Comparison of ENCODE assay signal across 1 cellular context in the genomic region with DNA sequence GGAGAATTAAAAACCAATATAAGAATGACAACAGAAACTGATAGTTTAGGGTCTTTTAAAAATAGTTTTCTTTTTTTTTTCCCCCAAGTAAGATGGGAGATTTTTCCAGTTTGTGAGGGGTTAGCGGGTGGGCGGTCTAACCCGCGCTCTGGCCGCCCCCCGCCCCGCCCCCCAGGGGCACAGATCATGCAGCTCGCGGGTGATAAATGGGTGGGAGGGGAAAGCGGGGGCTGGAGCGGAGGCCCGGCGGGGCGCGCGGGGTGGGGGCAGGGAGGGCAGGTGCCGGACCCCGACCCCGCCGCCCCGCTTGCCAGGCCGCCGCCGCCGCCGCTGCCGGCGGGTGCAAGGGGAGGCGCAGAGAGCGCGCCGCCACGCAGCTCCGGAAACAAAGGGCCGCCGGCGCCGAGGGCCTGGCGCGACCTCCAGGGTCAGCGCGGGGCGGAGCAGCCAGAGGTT.
A peak's percentile ranks its signal among the peaks of the same experiment; 100 is the strongest.
TF ChIP-seq lines count a peak whose summit lies in the region.

No MANE protein-coding gene starts in this region.

TF ChIP-seq in HepG2, 621 proteins besides CTCF, POLR2A, EP300 and RAD21 (continued from another document and continues in another):
- TF ChIP-seq, protein P1, sequence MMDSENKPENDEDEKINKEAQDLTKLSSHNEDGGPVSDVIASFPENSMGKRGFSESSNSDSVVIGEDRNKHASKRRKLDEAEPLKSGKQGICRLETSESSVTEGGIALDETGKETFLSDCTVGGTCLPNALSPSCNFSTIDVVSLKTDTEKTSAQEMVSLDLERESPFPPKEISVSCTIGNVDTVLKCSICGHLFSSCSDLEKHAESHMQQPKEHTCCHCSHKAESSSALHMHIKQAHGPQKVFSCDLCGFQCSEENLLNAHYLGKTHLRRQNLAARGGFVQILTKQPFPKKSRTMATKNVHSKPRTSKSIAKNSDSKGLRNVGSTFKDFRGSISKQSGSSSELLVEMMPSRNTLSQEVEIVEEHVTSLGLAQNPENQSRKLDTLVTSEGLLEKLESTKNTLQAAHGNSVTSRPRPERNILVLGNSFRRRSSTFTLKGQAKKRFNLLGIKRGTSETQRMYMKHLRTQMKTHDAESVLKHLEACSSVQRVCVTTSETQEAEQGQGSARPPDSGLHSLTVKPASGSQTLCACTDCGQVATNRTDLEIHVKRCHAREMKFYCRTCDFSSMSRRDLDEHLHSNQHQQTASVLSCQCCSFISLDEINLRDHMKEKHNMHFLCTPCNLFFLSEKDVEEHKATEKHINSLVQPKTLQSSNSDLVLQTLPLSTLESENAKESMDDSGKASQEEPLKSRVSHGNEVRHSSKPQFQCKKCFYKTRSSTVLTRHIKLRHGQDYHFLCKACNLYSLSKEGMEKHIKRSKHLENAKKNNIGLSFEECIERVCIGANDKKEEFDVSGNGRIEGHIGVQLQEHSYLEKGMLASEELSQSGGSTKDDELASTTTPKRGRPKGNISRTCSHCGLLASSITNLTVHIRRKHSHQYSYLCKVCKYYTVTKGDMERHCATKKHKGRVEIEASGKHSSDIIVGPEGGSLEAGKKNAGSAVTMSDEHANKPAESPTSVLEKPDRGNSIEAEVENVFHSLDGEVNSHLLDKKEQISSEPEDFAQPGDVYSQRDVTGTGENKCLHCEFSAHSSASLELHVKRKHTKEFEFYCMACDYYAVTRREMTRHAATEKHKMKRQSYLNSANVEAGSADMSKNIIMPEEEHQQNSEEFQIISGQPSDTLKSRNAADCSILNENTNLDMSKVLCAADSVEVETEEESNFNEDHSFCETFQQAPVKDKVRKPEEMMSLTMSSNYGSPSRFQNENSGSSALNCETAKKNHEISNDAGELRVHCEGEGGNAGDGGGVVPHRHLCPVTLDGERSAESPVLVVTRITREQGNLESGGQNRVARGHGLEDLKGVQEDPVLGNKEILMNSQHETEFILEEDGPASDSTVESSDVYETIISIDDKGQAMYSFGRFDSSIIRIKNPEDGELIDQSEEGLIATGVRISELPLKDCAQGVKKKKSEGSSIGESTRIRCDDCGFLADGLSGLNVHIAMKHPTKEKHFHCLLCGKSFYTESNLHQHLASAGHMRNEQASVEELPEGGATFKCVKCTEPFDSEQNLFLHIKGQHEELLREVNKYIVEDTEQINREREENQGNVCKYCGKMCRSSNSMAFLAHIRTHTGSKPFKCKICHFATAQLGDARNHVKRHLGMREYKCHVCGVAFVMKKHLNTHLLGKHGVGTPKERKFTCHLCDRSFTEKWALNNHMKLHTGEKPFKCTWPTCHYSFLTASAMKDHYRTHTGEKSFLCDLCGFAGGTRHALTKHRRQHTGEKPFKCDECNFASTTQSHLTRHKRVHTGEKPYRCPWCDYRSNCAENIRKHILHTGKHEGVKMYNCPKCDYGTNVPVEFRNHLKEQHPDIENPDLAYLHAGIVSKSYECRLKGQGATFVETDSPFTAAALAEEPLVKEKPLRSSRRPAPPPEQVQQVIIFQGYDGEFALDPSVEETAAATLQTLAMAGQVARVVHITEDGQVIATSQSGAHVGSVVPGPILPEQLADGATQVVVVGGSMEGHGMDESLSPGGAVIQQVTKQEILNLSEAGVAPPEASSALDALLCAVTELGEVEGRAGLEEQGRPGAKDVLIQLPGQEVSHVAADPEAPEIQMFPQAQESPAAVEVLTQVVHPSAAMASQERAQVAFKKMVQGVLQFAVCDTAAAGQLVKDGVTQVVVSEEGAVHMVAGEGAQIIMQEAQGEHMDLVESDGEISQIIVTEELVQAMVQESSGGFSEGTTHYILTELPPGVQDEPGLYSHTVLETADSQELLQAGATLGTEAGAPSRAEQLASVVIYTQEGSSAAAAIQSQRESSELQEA (CRISPR knock-in tag; IDR thresholded peaks at IDR 0.05; ENCODE audit: not compliant biosample characterization): no peak
- TF ChIP-seq CC2D1A (CRISPR knock-in tag; IDR thresholded peaks at IDR 0.05) (no peak), SOX6 (IDR thresholded peaks at IDR 0.05) (no peak), SOX6 (CRISPR knock-in tag; IDR thresholded peaks at IDR 0.05) (no peak), MEIS2 (CRISPR knock-in tag; IDR thresholded peaks at IDR 0.05) (peak; percentile 93; the same call in 1 of the 2 replicates), HNF4G (IDR thresholded peaks at IDR 0.05; ENCODE audit: borderline replicate concordance, low read depth, low read length) (peak; percentile 50), HNF4G (CRISPR knock-in tag; IDR thresholded peaks at IDR 0.05; ENCODE audit: borderline replicate concordance, low read depth) (no peak), NFIC (IDR thresholded peaks at IDR 0.05; ENCODE audit: low read length) (no peak), ZNF101 (CRISPR knock-in tag; IDR thresholded peaks at IDR 0.05; ENCODE audit: borderline replicate concordance, low read depth) (no peak), CBX2 (IDR thresholded peaks at IDR 0.05; ENCODE audit: low read depth, low read length) (no peak), CBX2 (CRISPR knock-in tag; IDR thresholded peaks at IDR 0.05; ENCODE audit: low read depth) (0 out of 2 replicates have a peak, but pooled peaks have one; percentile 52), HES4 (CRISPR knock-in tag; IDR thresholded peaks at IDR 0.05; ENCODE audit: borderline replicate concordance) (peak; percentile 30; the same call in 1 of the 2 replicates), FOXA3 (CRISPR knock-in tag; IDR thresholded peaks at IDR 0.05) (peak; percentile 54; the same call in 1 of the 2 replicates), PRMT3 (CRISPR knock-in tag; IDR thresholded peaks at IDR 0.05; ENCODE audit: borderline replicate concordance, low read depth) (peak; percentile 83), ESRRA (CRISPR knock-in tag; IDR thresholded peaks at IDR 0.05; ENCODE audit: low read depth) (peak; percentile 51; the same call in 1 of the 2 replicates), RFX1 (IDR thresholded peaks at IDR 0.05) (no peak), MED1 (CRISPR knock-in tag; IDR thresholded peaks at IDR 0.05) (peak; percentile 86; the same call in 1 of the 2 replicates), ZNF790 (CRISPR knock-in tag; IDR thresholded peaks at IDR 0.05; ENCODE audit: borderline replicate concordance) (peak; percentile 49; the same call in 1 of the 2 replicates), ZBTB8A (CRISPR knock-in tag; IDR thresholded peaks at IDR 0.05; ENCODE audit: borderline replicate concordance, low read depth) (no peak), NR2C2 (CRISPR knock-in tag; IDR thresholded peaks at IDR 0.05; ENCODE audit: borderline replicate concordance) (peak; percentile 87; the same call in 1 of the 2 replicates), ZNF3 (CRISPR knock-in tag; IDR thresholded peaks at IDR 0.05) (no peak), SMC3 (IDR thresholded peaks at IDR 0.05; ENCODE audit: low read length) (no peak)
- TF ChIP-seq, protein P2, sequence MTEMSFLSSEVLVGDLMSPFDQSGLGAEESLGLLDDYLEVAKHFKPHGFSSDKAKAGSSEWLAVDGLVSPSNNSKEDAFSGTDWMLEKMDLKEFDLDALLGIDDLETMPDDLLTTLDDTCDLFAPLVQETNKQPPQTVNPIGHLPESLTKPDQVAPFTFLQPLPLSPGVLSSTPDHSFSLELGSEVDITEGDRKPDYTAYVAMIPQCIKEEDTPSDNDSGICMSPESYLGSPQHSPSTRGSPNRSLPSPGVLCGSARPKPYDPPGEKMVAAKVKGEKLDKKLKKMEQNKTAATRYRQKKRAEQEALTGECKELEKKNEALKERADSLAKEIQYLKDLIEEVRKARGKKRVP (CRISPR knock-in tag; IDR thresholded peaks at IDR 0.05): peak in 1 of 2 experiments; percentile 51; a peak in 1 of 4 replicates
- TF ChIP-seq, protein P3, sequence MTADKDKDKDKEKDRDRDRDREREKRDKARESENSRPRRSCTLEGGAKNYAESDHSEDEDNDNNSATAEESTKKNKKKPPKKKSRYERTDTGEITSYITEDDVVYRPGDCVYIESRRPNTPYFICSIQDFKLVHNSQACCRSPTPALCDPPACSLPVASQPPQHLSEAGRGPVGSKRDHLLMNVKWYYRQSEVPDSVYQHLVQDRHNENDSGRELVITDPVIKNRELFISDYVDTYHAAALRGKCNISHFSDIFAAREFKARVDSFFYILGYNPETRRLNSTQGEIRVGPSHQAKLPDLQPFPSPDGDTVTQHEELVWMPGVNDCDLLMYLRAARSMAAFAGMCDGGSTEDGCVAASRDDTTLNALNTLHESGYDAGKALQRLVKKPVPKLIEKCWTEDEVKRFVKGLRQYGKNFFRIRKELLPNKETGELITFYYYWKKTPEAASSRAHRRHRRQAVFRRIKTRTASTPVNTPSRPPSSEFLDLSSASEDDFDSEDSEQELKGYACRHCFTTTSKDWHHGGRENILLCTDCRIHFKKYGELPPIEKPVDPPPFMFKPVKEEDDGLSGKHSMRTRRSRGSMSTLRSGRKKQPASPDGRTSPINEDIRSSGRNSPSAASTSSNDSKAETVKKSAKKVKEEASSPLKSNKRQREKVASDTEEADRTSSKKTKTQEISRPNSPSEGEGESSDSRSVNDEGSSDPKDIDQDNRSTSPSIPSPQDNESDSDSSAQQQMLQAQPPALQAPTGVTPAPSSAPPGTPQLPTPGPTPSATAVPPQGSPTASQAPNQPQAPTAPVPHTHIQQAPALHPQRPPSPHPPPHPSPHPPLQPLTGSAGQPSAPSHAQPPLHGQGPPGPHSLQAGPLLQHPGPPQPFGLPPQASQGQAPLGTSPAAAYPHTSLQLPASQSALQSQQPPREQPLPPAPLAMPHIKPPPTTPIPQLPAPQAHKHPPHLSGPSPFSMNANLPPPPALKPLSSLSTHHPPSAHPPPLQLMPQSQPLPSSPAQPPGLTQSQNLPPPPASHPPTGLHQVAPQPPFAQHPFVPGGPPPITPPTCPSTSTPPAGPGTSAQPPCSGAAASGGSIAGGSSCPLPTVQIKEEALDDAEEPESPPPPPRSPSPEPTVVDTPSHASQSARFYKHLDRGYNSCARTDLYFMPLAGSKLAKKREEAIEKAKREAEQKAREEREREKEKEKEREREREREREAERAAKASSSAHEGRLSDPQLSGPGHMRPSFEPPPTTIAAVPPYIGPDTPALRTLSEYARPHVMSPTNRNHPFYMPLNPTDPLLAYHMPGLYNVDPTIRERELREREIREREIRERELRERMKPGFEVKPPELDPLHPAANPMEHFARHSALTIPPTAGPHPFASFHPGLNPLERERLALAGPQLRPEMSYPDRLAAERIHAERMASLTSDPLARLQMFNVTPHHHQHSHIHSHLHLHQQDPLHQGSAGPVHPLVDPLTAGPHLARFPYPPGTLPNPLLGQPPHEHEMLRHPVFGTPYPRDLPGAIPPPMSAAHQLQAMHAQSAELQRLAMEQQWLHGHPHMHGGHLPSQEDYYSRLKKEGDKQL (CRISPR knock-in tag; IDR thresholded peaks at IDR 0.05; ENCODE audit: low read depth): peak; percentile 66; the same call in 1 of the 2 replicates
- TF ChIP-seq, protein P4, sequence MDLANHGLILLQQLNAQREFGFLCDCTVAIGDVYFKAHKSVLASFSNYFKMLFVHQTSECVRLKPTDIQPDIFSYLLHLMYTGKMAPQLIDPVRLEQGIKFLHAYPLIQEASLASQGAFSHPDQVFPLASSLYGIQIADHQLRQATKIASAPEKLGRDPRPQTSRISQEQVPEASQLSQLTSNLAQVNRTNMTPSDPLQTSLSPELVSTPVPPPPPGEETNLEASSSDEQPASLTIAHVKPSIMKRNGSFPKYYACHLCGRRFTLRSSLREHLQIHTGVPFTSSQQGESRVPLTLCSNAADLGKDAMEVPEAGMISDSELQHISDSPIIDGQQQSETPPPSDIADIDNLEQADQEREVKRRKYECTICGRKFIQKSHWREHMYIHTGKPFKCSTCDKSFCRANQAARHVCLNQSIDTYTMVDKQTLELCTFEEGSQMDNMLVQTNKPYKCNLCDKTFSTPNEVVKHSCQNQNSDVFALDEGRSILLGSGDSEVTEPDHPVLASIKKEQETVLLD (CRISPR knock-in tag; IDR thresholded peaks at IDR 0.05; ENCODE audit: low read depth): peak; percentile 97
- TF ChIP-seq, protein P5, sequence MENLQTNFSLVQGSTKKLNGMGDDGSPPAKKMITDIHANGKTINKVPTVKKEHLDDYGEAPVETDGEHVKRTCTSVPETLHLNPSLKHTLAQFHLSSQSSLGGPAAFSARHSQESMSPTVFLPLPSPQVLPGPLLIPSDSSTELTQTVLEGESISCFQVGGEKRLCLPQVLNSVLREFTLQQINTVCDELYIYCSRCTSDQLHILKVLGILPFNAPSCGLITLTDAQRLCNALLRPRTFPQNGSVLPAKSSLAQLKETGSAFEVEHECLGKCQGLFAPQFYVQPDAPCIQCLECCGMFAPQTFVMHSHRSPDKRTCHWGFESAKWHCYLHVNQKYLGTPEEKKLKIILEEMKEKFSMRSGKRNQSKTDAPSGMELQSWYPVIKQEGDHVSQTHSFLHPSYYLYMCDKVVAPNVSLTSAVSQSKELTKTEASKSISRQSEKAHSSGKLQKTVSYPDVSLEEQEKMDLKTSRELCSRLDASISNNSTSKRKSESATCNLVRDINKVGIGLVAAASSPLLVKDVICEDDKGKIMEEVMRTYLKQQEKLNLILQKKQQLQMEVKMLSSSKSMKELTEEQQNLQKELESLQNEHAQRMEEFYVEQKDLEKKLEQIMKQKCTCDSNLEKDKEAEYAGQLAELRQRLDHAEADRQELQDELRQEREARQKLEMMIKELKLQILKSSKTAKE (CRISPR knock-in tag; IDR thresholded peaks at IDR 0.05; ENCODE audit: borderline replicate concordance): peak; percentile 92
- TF ChIP-seq, protein P6, sequence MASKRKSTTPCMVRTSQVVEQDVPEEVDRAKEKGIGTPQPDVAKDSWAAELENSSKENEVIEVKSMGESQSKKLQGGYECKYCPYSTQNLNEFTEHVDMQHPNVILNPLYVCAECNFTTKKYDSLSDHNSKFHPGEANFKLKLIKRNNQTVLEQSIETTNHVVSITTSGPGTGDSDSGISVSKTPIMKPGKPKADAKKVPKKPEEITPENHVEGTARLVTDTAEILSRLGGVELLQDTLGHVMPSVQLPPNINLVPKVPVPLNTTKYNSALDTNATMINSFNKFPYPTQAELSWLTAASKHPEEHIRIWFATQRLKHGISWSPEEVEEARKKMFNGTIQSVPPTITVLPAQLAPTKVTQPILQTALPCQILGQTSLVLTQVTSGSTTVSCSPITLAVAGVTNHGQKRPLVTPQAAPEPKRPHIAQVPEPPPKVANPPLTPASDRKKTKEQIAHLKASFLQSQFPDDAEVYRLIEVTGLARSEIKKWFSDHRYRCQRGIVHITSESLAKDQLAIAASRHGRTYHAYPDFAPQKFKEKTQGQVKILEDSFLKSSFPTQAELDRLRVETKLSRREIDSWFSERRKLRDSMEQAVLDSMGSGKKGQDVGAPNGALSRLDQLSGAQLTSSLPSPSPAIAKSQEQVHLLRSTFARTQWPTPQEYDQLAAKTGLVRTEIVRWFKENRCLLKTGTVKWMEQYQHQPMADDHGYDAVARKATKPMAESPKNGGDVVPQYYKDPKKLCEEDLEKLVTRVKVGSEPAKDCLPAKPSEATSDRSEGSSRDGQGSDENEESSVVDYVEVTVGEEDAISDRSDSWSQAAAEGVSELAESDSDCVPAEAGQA (IDR thresholded peaks at IDR 0.05; ENCODE audit: low read depth): peak; percentile 53; the same call in 1 of the 2 replicates
- TF ChIP-seq, protein P6 (CRISPR knock-in tag; IDR thresholded peaks at IDR 0.05; ENCODE audit: borderline replicate concordance): no peak
